Comparison of ENCODE assay signal across 1 cellular context in the genomic region with DNA sequence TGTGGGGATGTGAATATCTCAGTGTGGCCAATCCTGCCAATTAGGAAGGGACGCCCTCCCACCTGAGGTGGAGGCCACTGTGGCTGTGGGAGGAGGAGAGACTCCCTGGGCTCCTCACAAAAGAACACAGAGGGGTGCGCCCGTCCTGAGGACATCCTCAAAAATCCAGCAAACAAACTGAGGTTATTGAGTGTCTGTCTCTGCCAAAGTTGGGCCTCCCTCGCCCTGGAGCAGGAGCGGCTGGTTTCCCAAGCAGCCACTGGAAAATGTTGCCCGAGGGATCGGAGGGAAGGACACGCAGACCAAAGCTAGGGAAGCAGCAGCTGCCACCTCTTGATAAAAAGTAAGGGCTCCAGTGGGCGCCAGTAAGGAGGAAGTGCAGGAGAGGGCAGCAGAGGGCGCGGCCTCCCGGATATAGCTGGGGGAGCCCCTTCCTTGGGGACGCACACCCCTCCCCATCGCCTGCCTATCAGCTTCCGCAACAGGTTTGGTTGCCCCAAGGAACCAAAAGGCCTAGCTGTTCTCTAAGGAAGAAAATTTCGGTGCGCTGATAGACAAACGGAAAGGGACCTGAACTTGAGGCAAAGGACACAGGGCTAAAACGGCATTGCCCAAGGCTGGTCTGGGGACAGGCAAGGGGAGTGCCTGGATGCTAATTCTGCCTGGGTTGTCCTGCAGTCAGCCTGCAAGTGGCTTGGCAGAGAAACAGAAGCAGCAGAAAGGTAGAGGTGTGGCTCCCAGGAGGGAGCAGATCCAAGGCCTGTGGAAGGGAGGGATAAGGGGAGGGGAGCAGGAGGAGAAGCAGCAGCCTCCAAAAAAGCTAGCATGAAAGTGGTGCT.
TF ChIP-seq lines count a peak whose summit lies in the region.

No MANE protein-coding gene starts in this region.

TF ChIP-seq in HepG2, 621 proteins besides CTCF, POLR2A, EP300 and RAD21 (continued from another document):
- TF ChIP-seq, protein P1, sequence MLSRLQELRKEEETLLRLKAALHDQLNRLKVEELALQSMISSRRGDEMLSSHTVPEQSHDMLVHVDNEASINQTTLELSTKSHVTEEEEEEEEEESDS (CRISPR knock-in tag; IDR thresholded peaks at IDR 0.05; ENCODE audit: borderline replicate concordance) = no peak
- TF ChIP-seq ELF4 (CRISPR knock-in tag; IDR thresholded peaks at IDR 0.05; ENCODE audit: borderline replicate concordance) (no peak), YEATS2 (CRISPR knock-in tag; IDR thresholded peaks at IDR 0.05; ENCODE audit: borderline replicate concordance) (no peak), TP53 (CRISPR knock-in tag; conservative IDR thresholded peaks at IDR 0.05) (no peak), HNRNPL (IDR thresholded peaks at IDR 0.05; ENCODE audit: low read depth, low read length) (no peak), ZFP90 (CRISPR knock-in tag; IDR thresholded peaks at IDR 0.05; ENCODE audit: borderline replicate concordance) (no peak), ZNF350 (CRISPR knock-in tag; IDR thresholded peaks at IDR 0.05; ENCODE audit: borderline replicate concordance, low read depth) (no peak), ZNF629 (CRISPR knock-in tag; conservative IDR thresholded peaks at IDR 0.05) (no peak)
- TF ChIP-seq, protein P2, sequence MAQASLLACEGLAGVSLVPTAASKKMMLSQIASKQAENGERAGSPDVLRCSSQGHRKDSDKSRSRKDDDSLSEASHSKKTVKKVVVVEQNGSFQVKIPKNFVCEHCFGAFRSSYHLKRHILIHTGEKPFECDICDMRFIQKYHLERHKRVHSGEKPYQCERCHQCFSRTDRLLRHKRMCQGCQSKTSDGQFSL (CRISPR knock-in tag; IDR thresholded peaks at IDR 0.05) = no peak
